ENCODE assay signal across 19 cellular contexts in genomic region chr11:68900835-68901381, GRCh38. TPM values are rescaled to one million over a fixed set of nuclear protein-coding genes. Genes with fewer than 3 reads are reported as not detected.
DNase-seq lines count a peak whose midpoint lies in the region; ATAC-seq, FAIRE-seq and TF ChIP-seq lines count a peak whose summit lies in the region.
"Had no signal": no experiment of that assay in that cellular context is flagged by ENCODE, and none has a peak within 500 bp of the region (broad histone marks: within the 10 kb centered on the region; RNA-seq: fewer than 3 reads in every experiment).

No MANE protein-coding gene starts in this region.

- no peak for TF ChIP-seq CTCF in CD4-positive, alpha-beta T cell (IDR thresholded peaks at IDR 0.05)
- TF ChIP-seq CTCF in K562 (IDR thresholded peaks at IDR 0.05 in 2 of 3, conservative IDR thresholded peaks at IDR 0.05 in 1 of 3; ENCODE audit: insufficient read depth in 2 of 3, low read depth in 1 of 3, low read length in 3 of 3) = no peak
- no peak for TF ChIP-seq CTCF in endodermal cell (conservative IDR thresholded peaks at IDR 0.05)
- TF ChIP-seq CTCF in sigmoid colon (IDR thresholded peaks at IDR 0.05) = no peak
- TF ChIP-seq CTCF in mesothelial cell of epicardium (IDR thresholded peaks at IDR 0.05; ENCODE audit: unreplicated experiment) = no peak

- peak overlapping the region; percentile 13 for H3K4me3 Mint-ChIP-seq in CD4-positive, alpha-beta T cell
- H3K4me3 Mint-ChIP-seq in endodermal cell = no peak overlapping the region
- H3K4me3 Mint-ChIP-seq in naive thymus-derived CD4-positive, alpha-beta T cell = peak overlapping the region in 1 of 10 donors; percentile 25
- no peak overlapping the region for H3K4me3 Mint-ChIP-seq in mesothelial cell of epicardium
- H3K4me3 Mint-ChIP-seq: B cell had no signal

- intact Hi-C loops in CD4-positive, alpha-beta T cell (cut with DNase I, micrococcal nuclease) = loop anchor here (5.0 to 10.0 kb wide), 6 partner anchors 59 to 1304 kb away; partner anchors contain the start of genes CPT1A (in 2 of the 2), FADD (in 1 of the 2), PPP6R3 (in 1 of the 2) and TPCN2 (in 1 of the 2)
- intact Hi-C loops in K562 (cut with micrococcal nuclease) = loop anchor here (5.0 kb wide), 1 partner anchor 186 kb away; no protein-coding TSS in a partner anchor
- intact Hi-C loops in sigmoid colon (cut with DNase I) = loop anchor here (5.0 to 10.0 kb wide), 5 partner anchors 59 to 774 kb away; partner anchors contain the start of genes CCND1, CPT1A, LTO1 and TPCN2
- intact Hi-C loops in naive thymus-derived CD4-positive, alpha-beta T cell (cut with micrococcal nuclease) = loop anchor here (5.0 to 10.0 kb wide), 5 partner anchors 61 to 774 kb away; partner anchors contain the start of genes TESMIN (in 2 of the 2), LTO1 (in 1 of the 2) and PPP6R3 (in 1 of the 2)

- CTCF ChIA-PET in CD4-positive, alpha-beta T cell (lab: Charles Lee) = no interaction called here
- CTCF ChIA-PET in K562 (lab: Yijun Ruan, JAX; ENCODE audit: low intra/inter-chr PET ratio) = no interaction called here
- CTCF ChIA-PET in naive thymus-derived CD4-positive, alpha-beta T cell (lab: Charles Lee) = no interaction called here

- TF ChIP-seq RAD21 in K562 (CRISPR knock-in tag; conservative IDR thresholded peaks at IDR 0.05 in 1 of 2, IDR thresholded peaks at IDR 0.05 in 1 of 2) = no peak

- no peak for FAIRE-seq in K562 (lab: Jason Lieb, UNC)
- FAIRE-seq: D721Med, G401.6, GM12891, HepG2 had no signal

- no peak for ATAC-seq in CD4-positive, alpha-beta T cell (ENCODE audit: poor library complexity)
- ATAC-seq in K562 = no peak
- no peak for ATAC-seq in naive thymus-derived CD4-positive, alpha-beta T cell
- ATAC-seq in HG03520 (IDR thresholded peaks at IDR 0.05; ENCODE audit: unreplicated experiment) = no peak
- ATAC-seq: HepG2 had no signal

- H3K4me2 ChIP-seq in K562 (ENCODE audit: insufficient read depth, low read length) = no peak overlapping the region

- peaks cover 69% of the 10 kb centered on the region for H3K79me2 ChIP-seq in K562 (ENCODE audit: control insufficient read depth, insufficient read depth, low read length)

- BruUV-seq in K562 (replicated peaks; lab: Mats Ljungman, UMichigan) = no TSS peak

- H4K20me1 ChIP-seq in K562 (replicated peaks; ENCODE audit: control insufficient read depth, insufficient read depth, low read length) = peaks cover 14% of the 10 kb centered on the region

- TF ChIP-seq EP300 in K562 (IDR thresholded peaks at IDR 0.05; ENCODE audit: low read length) (no peak), sigmoid colon (IDR thresholded peaks at IDR 0.05) (no peak)

- peaks cover 47% of the 10 kb centered on the region for H3K4me1 Mint-ChIP-seq in CD4-positive, alpha-beta T cell (ENCODE audit: low read depth)
- H3K4me1 Mint-ChIP-seq in endodermal cell (peaks cover 20% of the 10 kb centered on the region), mesothelial cell of epicardium (peaks cover 27% of the 10 kb centered on the region)
- H3K4me1 Mint-ChIP-seq in naive thymus-derived CD4-positive, alpha-beta T cell = peaks cover 32 to 58% (median 44%) of the 10 kb centered on the region in 7 donors

- no peak overlapping the region for H3K4me3 ChIP-seq in K562
- no peak overlapping the region for H3K4me3 ChIP-seq in endodermal cell (ENCODE audit: low read length)
- H3K4me3 ChIP-seq in sigmoid colon = no peak overlapping the region
- no peak overlapping the region for H3K4me3 ChIP-seq in naive thymus-derived CD4-positive, alpha-beta T cell (ENCODE audit: low read length)

- no peaks in the 10 kb centered on the region for H3K9me3 Mint-ChIP-seq in CD4-positive, alpha-beta T cell
- H3K9me3 Mint-ChIP-seq in endodermal cell (no peaks in the 10 kb centered on the region), mesothelial cell of epicardium (no peaks in the 10 kb centered on the region)
- peaks cover 0 to 3% (median 0%) of the 10 kb centered on the region in 11 donors for H3K9me3 Mint-ChIP-seq in naive thymus-derived CD4-positive, alpha-beta T cell
- H3K9me3 Mint-ChIP-seq: CD4-positive, CD25-positive, alpha-beta regulatory T cell; H9 had no signal

- no peaks in the 10 kb centered on the region for H3K9me1 ChIP-seq in K562 (ENCODE audit: control insufficient read depth, insufficient read depth, low read length)

- peaks cover 19 to 21% of the 10 kb centered on the region in 2 experiments; a peak in 4 of 5 replicates for H3K4me1 ChIP-seq in K562 (replicated peaks in 1 of 2; ENCODE audit: control insufficient read depth in 2 of 2, insufficient read depth in 2 of 2, low read length in 2 of 2)
- no peaks in the 10 kb centered on the region for H3K4me1 ChIP-seq in endodermal cell (ENCODE audit: control insufficient read depth, insufficient read depth, low read length)
- peaks cover 2 to 36% (median 30%) of the 10 kb centered on the region in 4 donors for H3K4me1 ChIP-seq in sigmoid colon
- peaks cover 21% of the 10 kb centered on the region in 2 donors for H3K4me1 ChIP-seq in naive thymus-derived CD4-positive, alpha-beta T cell (ENCODE audit: control insufficient read depth in 2 of 2, insufficient read depth in 2 of 2, low read length in 2 of 2)

- H3K36me3 ChIP-seq in K562 (ENCODE audit: control insufficient read depth, insufficient read depth, low read length) (peaks cover 68% of the 10 kb centered on the region), endodermal cell (ENCODE audit: control insufficient read depth, insufficient read depth, low read length) (peaks cover 40% of the 10 kb centered on the region), sigmoid colon (peaks cover 17 to 49% (median 36%) of the 10 kb centered on the region in 4 donors)
- H3K36me3 ChIP-seq in naive thymus-derived CD4-positive, alpha-beta T cell (ENCODE audit: control insufficient read depth in 2 of 3, insufficient read depth in 3 of 3, low read length in 3 of 3) = peaks cover 4 to 60% (median 5%) of the 10 kb centered on the region in 3 experiments

- in situ Hi-C loops in K562 (cut with MboI) = no loop called here

- H3K27me3 ChIP-seq in CD4-positive, alpha-beta T cell (ENCODE audit: control insufficient read depth, insufficient read depth, low read length) = no peaks in the 10 kb centered on the region
- H3K27me3 ChIP-seq in K562 (ENCODE audit: control insufficient read depth in 2 of 2, insufficient read depth in 2 of 2, low read length in 2 of 2) (no peaks in the 10 kb centered on the region), endodermal cell (ENCODE audit: control insufficient read depth, insufficient read depth, low read length, poor library complexity, severe bottlenecking) (no peaks in the 10 kb centered on the region), sigmoid colon (no peaks in the 10 kb centered on the region)
- no peaks in the 10 kb centered on the region for H3K27me3 ChIP-seq in naive thymus-derived CD4-positive, alpha-beta T cell (ENCODE audit: control insufficient read depth in 2 of 2, insufficient read depth in 2 of 2, low read length in 2 of 2)

- POLR2A ChIA-PET in CD4-positive, alpha-beta T cell (lab: Charles Lee) = no interaction called here
- POLR2A ChIA-PET in K562 (lab: Yijun Ruan, JAX) = interaction anchor here (1.2 to 2.1 kb wide), 4 partner anchors 10 to 28 kb away, joined by 3 to 9 read pairs (median 4); no protein-coding TSS in a partner anchor
- POLR2A ChIA-PET in naive thymus-derived CD4-positive, alpha-beta T cell (lab: Charles Lee) = no interaction called here

- H3K27ac ChIP-seq in CD4-positive, alpha-beta T cell (ENCODE audit: low read depth, low read length) = no peak overlapping the region
- H3K27ac ChIP-seq in K562 (ENCODE audit: extremely low read depth, low read depth, low read length) (no peak overlapping the region; the same call in 2 of the 3 replicates), endodermal cell (ENCODE audit: low read depth, low read length) (no peak overlapping the region), sigmoid colon (no peak overlapping the region)
- no peak overlapping the region for H3K27ac ChIP-seq in naive thymus-derived CD4-positive, alpha-beta T cell (ENCODE audit: low read depth, low read length)

- WGBS in K562 (ENCODE audit: insufficient coverage, low coverage, missing lambda C conversion rate) = 77% methylated on average over 9 of the region's 9 CpGs
- 93 to 95% methylated on average over 5 to 9 of the region's 9 CpGs for WGBS in endodermal cell (ENCODE audit: insufficient coverage in 1 of 2, insufficient read length in 1 of 2), 2 experiments
- 89 to 93% methylated on average over 9 of the region's 9 CpGs for WGBS in sigmoid colon, 2 donors

- H3K27me3 Mint-ChIP-seq in CD4-positive, alpha-beta T cell = no peaks in the 10 kb centered on the region
- H3K27me3 Mint-ChIP-seq in endodermal cell (ENCODE audit: insufficient read depth) (no peaks in the 10 kb centered on the region), mesothelial cell of epicardium (ENCODE audit: low read depth) (no peaks in the 10 kb centered on the region)
- H3K27me3 Mint-ChIP-seq in naive thymus-derived CD4-positive, alpha-beta T cell = no peaks in the 10 kb centered on the region
- H3K27me3 Mint-ChIP-seq: B cell; CD4-positive, CD25-positive, alpha-beta regulatory T cell had no signal

- no peak overlapping the region for H2AFZ ChIP-seq in K562 (ENCODE audit: low read depth, low read length)

- peaks cover 83% of the 10 kb centered on the region for H3K36me3 Mint-ChIP-seq in CD4-positive, alpha-beta T cell (ENCODE audit: low read depth)
- H3K36me3 Mint-ChIP-seq in endodermal cell (ENCODE audit: low read depth) = peaks cover 41% of the 10 kb centered on the region
- H3K36me3 Mint-ChIP-seq in naive thymus-derived CD4-positive, alpha-beta T cell = peaks cover 0 to 35% (median 10%) of the 10 kb centered on the region in 5 donors
- H3K36me3 Mint-ChIP-seq in mesothelial cell of epicardium = peaks cover 16% of the 10 kb centered on the region

- no peaks in the 10 kb centered on the region for H3K9me3 ChIP-seq in CD4-positive, alpha-beta T cell (ENCODE audit: control insufficient read depth, low read length)
- no peaks in the 10 kb centered on the region for H3K9me3 ChIP-seq in K562 (replicated peaks; ENCODE audit: control insufficient read depth, insufficient read depth, low read depth, low read length)
- H3K9me3 ChIP-seq in endodermal cell (ENCODE audit: control insufficient read depth, low read length) = no peaks in the 10 kb centered on the region
- no peaks in the 10 kb centered on the region for H3K9me3 ChIP-seq in sigmoid colon
- no peaks in the 10 kb centered on the region for H3K9me3 ChIP-seq in naive thymus-derived CD4-positive, alpha-beta T cell (ENCODE audit: control insufficient read depth in 2 of 3, low read length in 3 of 3)
- H3K9me3 ChIP-seq: Caco-2 had no signal

- TF ChIP-seq POLR2A in K562 (conservative IDR thresholded peaks at IDR 0.05) (no peak), sigmoid colon (IDR thresholded peaks at IDR 0.05) (no peak)

- 0 out of 4 replicates have a peak overlapping the region, but pooled peaks of 1 of the 2 experiments have one; percentile 29 for H3K9ac ChIP-seq in K562 (ENCODE audit: insufficient read depth in 1 of 2, low read depth in 2 of 2, low read length in 2 of 2)
- no peak overlapping the region for H3K9ac ChIP-seq in endodermal cell (ENCODE audit: extremely low read depth, low read length, poor library complexity, severe bottlenecking)

- DNase-seq in CD4-positive, alpha-beta T cell = no peak
- DNase-seq in K562 (ENCODE audit: extremely low read depth in 1 of 4, low spot score in 3 of 4) (peak in 3 of 4 experiments; percentile 47 to 53 (median 52)), endodermal cell (no peak), sigmoid colon (peak; percentile 43), mesothelial cell of epicardium (ENCODE audit: low spot score in 2 of 2, unreplicated experiment in 2 of 2) (no peak), RKO (ENCODE audit: low spot score) (no peak)
- no peak for DNase-seq in naive thymus-derived CD4-positive, alpha-beta T cell
- DNase-seq: 8988T; C1 segment of cervical spinal cord; Caco-2; CD4-positive, CD25-positive, alpha-beta regulatory T cell; GOT3; H9 had no signal

- H3K27ac Mint-ChIP-seq in CD4-positive, alpha-beta T cell = no peak overlapping the region
- H3K27ac Mint-ChIP-seq in endodermal cell = peak overlapping the region; percentile 21
- no peak overlapping the region for H3K27ac Mint-ChIP-seq in naive thymus-derived CD4-positive, alpha-beta T cell
- no peak overlapping the region for H3K27ac Mint-ChIP-seq in mesothelial cell of epicardium
- H3K27ac Mint-ChIP-seq: B cell; CD4-positive, CD25-positive, alpha-beta regulatory T cell; H9 had no signal

RNA-seq across cellular contexts. Expression of gene MRPL21, which starts 2.7 kb away (rescaled TPM):
- total RNA-seq in CD4-positive, alpha-beta T cell = 10 to 100 TPM; 47.5 to 48.0 TPM
- total RNA-seq in K562 (2011; cell fraction: chromatin; rRNA removed; ENCODE audit: low replicate concordance) = 59.2 and 99.2 TPM in 2 replicates
- 79.2 and 104 TPM in 2 replicates for total RNA-seq in K562 (2011; cell fraction: nucleolus; rRNA removed)
- 83.7 and 85.4 TPM in 2 replicates for total RNA-seq in K562 (2011; cell fraction: nucleoplasm; rRNA removed)
- total RNA-seq in K562 (2014; rRNA removed) (254 and 255 TPM in 2 replicates), K562 (2014; rRNA removed; fragmentation: Illumina TruSeq; extraction: Trizol) (196 and 207 TPM in 2 replicates), K562 (2015; rRNA removed; fragmentation: Illumina TruSeq; extraction: Trizol) (207 and 219 TPM in 2 replicates), K562 (2021) (201 and 238 TPM in 2 replicates), endodermal cell (10 to 100 TPM; 63.8 to 64.9 TPM), sigmoid colon (10 to 100 TPM; 53.7 to 99.1 (median 67.5) TPM), mesothelial cell of epicardium (49.4 to 52.8 TPM (median 52.5 TPM) in 3 replicates)
- polyA plus RNA-seq in K562 (2011; rRNA removed) (194 and 232 TPM in 2 replicates), K562 (2014; fragmentation: Illumina TruSeq; extraction: Trizol) (203 and 210 TPM in 2 replicates), K562 (2014; fragmentation: Nextera tagmentation; extraction: Ambion mirVana) (100 to 1,000 TPM; 448 to 618 TPM), K562 (2014; rRNA removed) (328 and 364 TPM in 2 replicates), sigmoid colon (100 to 1,000 TPM; 107 to 134 (median 124) TPM)
- 126 and 191 TPM in 2 replicates for polyA plus RNA-seq in K562 (2011; cell fraction: cytosol; rRNA removed)
- 88.4 and 93.3 TPM in 2 replicates for polyA plus RNA-seq in K562 (2011; cell fraction: nucleus; rRNA removed)
- 124 and 195 TPM in 2 replicates for polyA plus RNA-seq in K562 (2012)
- polyA minus RNA-seq in K562 (2011; rRNA and poly(A)+ RNA removed) = 76.5 and 99.7 TPM in 2 replicates
- polyA minus RNA-seq in K562 (2011; cell fraction: cytosol; rRNA and poly(A)+ RNA removed) = 47.3 and 49.9 TPM in 2 replicates
- polyA minus RNA-seq in K562 (2011; cell fraction: nucleus; rRNA and poly(A)+ RNA removed) = 40.5 and 55.1 TPM in 2 replicates
- 58.7 TPM for polyA plus RNA-seq in endodermal cell (2013, experiment 1 of 2)
- polyA plus RNA-seq in endodermal cell (2013, experiment 2 of 2) = 54.7 TPM
- total RNA-seq in naive thymus-derived CD4-positive, alpha-beta T cell = 10 to 100 TPM; 29.6 to 71.1 (median 37.9) TPM
- 100 to 1,000 TPM; 114 to 133 TPM for polyA plus RNA-seq in naive thymus-derived CD4-positive, alpha-beta T cell

RNA-seq across cellular contexts. Expression of gene IGHMBP2, which starts 2.8 kb away (rescaled TPM):
- 10 to 100 TPM; 17.5 to 18.5 TPM for total RNA-seq in CD4-positive, alpha-beta T cell
- total RNA-seq in K562 (2011; cell fraction: chromatin; rRNA removed; ENCODE audit: low replicate concordance) = 109 and 159 TPM in 2 replicates
- total RNA-seq in K562 (2011; cell fraction: nucleolus; rRNA removed) = 75.3 and 75.5 TPM in 2 replicates
- total RNA-seq in K562 (2011; cell fraction: nucleoplasm; rRNA removed) = 61.4 and 66.5 TPM in 2 replicates
- total RNA-seq in K562 (2014; rRNA removed) (12.5 and 15.9 TPM in 2 replicates), K562 (2014; rRNA removed; fragmentation: Illumina TruSeq; extraction: Trizol) (8.3 and 11.7 TPM in 2 replicates), K562 (2015; rRNA removed; fragmentation: Illumina TruSeq; extraction: Trizol) (11.6 and 14.5 TPM in 2 replicates), K562 (2021) (24.8 and 28.9 TPM in 2 replicates), endodermal cell (10 to 100 TPM; 23.9 to 28.3 TPM), sigmoid colon (10 to 100 TPM; 12.2 to 41.3 (median 30.4) TPM), mesothelial cell of epicardium (28.3 to 29.0 TPM (median 28.5 TPM) in 3 replicates)
- polyA plus RNA-seq in K562 (2011; rRNA removed) (14.5 and 21.1 TPM in 2 replicates), K562 (2014; fragmentation: Illumina TruSeq; extraction: Trizol) (18.8 and 20.7 TPM in 2 replicates), K562 (2014; fragmentation: Nextera tagmentation; extraction: Ambion mirVana) (1 to 10 TPM; 1.6 to 1.8 TPM), K562 (2014; rRNA removed) (16.3 and 18.6 TPM in 2 replicates), sigmoid colon (10 to 100 TPM in 1 of 3 donors, 1 to 10 TPM in 2; 5.4 to 15.7 (median 8.1) TPM)
- 8.1 and 11.3 TPM in 2 replicates for polyA plus RNA-seq in K562 (2011; cell fraction: cytosol; rRNA removed)
- polyA plus RNA-seq in K562 (2011; cell fraction: nucleus; rRNA removed) = 61.4 and 78.3 TPM in 2 replicates
- polyA plus RNA-seq in K562 (2012) = 10.6 and 12.2 TPM in 2 replicates
- polyA minus RNA-seq in K562 (2011; rRNA and poly(A)+ RNA removed) = 14.0 and 15.0 TPM in 2 replicates
- polyA minus RNA-seq in K562 (2011; cell fraction: cytosol; rRNA and poly(A)+ RNA removed) = 10.6 and 14.2 TPM in 2 replicates
- polyA minus RNA-seq in K562 (2011; cell fraction: nucleus; rRNA and poly(A)+ RNA removed) = 30.6 and 45.2 TPM in 2 replicates
- polyA plus RNA-seq in endodermal cell (2013, experiment 1 of 2) = 16.2 TPM
- 12.4 TPM for polyA plus RNA-seq in endodermal cell (2013, experiment 2 of 2)
- total RNA-seq in naive thymus-derived CD4-positive, alpha-beta T cell = 10 to 100 TPM; 27.5 to 41.4 (median 32.2) TPM
- 10 to 100 TPM in 1 of 2 donors, 1 to 10 TPM in 1; 4.4 to 12.6 TPM for polyA plus RNA-seq in naive thymus-derived CD4-positive, alpha-beta T cell

RNA-seq across cellular contexts. Expression of gene CPT1A, which starts 59.2 kb away (rescaled TPM):
- 10 to 100 TPM; 11.3 to 13.2 TPM for total RNA-seq in CD4-positive, alpha-beta T cell
- total RNA-seq in K562 (2011; cell fraction: chromatin; rRNA removed; ENCODE audit: low replicate concordance) = 27.6 and 42.4 TPM in 2 replicates
- 32.0 and 35.1 TPM in 2 replicates for total RNA-seq in K562 (2011; cell fraction: nucleolus; rRNA removed)
- total RNA-seq in K562 (2011; cell fraction: nucleoplasm; rRNA removed) = 40.3 and 44.9 TPM in 2 replicates
- total RNA-seq in K562 (2014; rRNA removed) (12.1 and 12.3 TPM in 2 replicates), K562 (2014; rRNA removed; fragmentation: Illumina TruSeq; extraction: Trizol) (12.3 and 13.0 TPM in 2 replicates), K562 (2015; rRNA removed; fragmentation: Illumina TruSeq; extraction: Trizol) (15.7 and 16.1 TPM in 2 replicates), K562 (2021) (29.1 and 30.9 TPM in 2 replicates), endodermal cell (1 to 10 TPM; 3.3 to 7.3 TPM), sigmoid colon (10 to 100 TPM; 31.6 to 87.8 (median 50.4) TPM), mesothelial cell of epicardium (2.6 to 3.0 TPM (median 2.8 TPM) in 3 replicates)
- polyA plus RNA-seq in K562 (2011; rRNA removed) (3.6 and 4.8 TPM in 2 replicates), K562 (2014; fragmentation: Illumina TruSeq; extraction: Trizol) (17.9 and 19.0 TPM in 2 replicates), K562 (2014; fragmentation: Nextera tagmentation; extraction: Ambion mirVana) (1 to 10 TPM; 2.6 to 3.0 TPM), K562 (2014; rRNA removed) (9.6 and 10.6 TPM in 2 replicates), sigmoid colon (10 to 100 TPM; 12.0 to 56.5 (median 22.0) TPM)
- polyA plus RNA-seq in K562 (2011; cell fraction: cytosol; rRNA removed) = 4.1 and 5.2 TPM in 2 replicates
- 7.6 and 13.2 TPM in 2 replicates for polyA plus RNA-seq in K562 (2011; cell fraction: nucleus; rRNA removed)
- 16.6 and 17.9 TPM in 2 replicates for polyA plus RNA-seq in K562 (2012)
- 8.5 and 13.9 TPM in 2 replicates for polyA minus RNA-seq in K562 (2011; rRNA and poly(A)+ RNA removed)
- 16.5 and 22.4 TPM in 2 replicates for polyA minus RNA-seq in K562 (2011; cell fraction: cytosol; rRNA and poly(A)+ RNA removed)
- polyA minus RNA-seq in K562 (2011; cell fraction: nucleus; rRNA and poly(A)+ RNA removed) = 4.4 and 5.4 TPM in 2 replicates
- polyA plus RNA-seq in endodermal cell (2013, experiment 1 of 2) = 2.7 TPM
- 1.8 TPM for polyA plus RNA-seq in endodermal cell (2013, experiment 2 of 2)
- 10 to 100 TPM; 17.2 to 52.7 (median 20.5) TPM for total RNA-seq in naive thymus-derived CD4-positive, alpha-beta T cell
- polyA plus RNA-seq in naive thymus-derived CD4-positive, alpha-beta T cell = 1 to 10 TPM; 2.3 to 3.5 TPM

Comparison
In these comparisons a context has a peak if more than half of its experiments do, and no peak if none do; other contexts are left out.
1. DNase-seq: peak in K562 (3 of 4) and sigmoid colon (single experiment); none in CD4-positive, alpha-beta T cell (0 of 10), endodermal cell (single experiment), naive thymus-derived CD4-positive, alpha-beta T cell (0 of 9), mesothelial cell of epicardium (0 of 2) and RKO (single experiment).